8 cellular contexts compared by ENCODE assay signal in genomic region chr18:36187826-36188721, GRCh38. TPM values are rescaled to one million over a fixed set of nuclear protein-coding genes. Genes with fewer than 3 reads are reported as not detected.
DNase-seq lines count a peak whose midpoint lies in the region; ATAC-seq and TF ChIP-seq lines count a peak whose summit lies in the region.

No MANE protein-coding gene starts in this region.

- intact Hi-C loops in activated CD4-positive, alpha-beta T cell treated with anti-CD3 and anti-CD28 coated beads for 36 hours (cut with DNase I, micrococcal nuclease), result loop anchor here in 1 of 2 experiments (5.0 kb wide), 1 partner anchor 94 kb away; no protein-coding TSS in a partner anchor
- intact Hi-C loops in PC-3 (cut with micrococcal nuclease) (no loop called here), esophagus muscularis mucosa (cut with DNase I) (no loop called here)

- H3K4me1 Mint-ChIP-seq in activated CD4-positive, alpha-beta T cell treated with anti-CD3 and anti-CD28 coated beads for 36 hours, result peaks cover 6% of the 10 kb centered on the region
- peaks cover 16% of the 10 kb centered on the region for H3K4me1 Mint-ChIP-seq in neural progenitor cell

- H3K27me3 ChIP-seq in PC-3 (ENCODE audit: low read length), result no peaks in the 10 kb centered on the region
- H3K27me3 ChIP-seq in esophagus muscularis mucosa, result no peaks in the 10 kb centered on the region
- H3K27me3 ChIP-seq in neural progenitor cell, result peaks cover 62% of the 10 kb centered on the region

- peak overlapping the region; percentile 66 for H3K4me3 Mint-ChIP-seq in activated CD4-positive, alpha-beta T cell treated with anti-CD3 and anti-CD28 coated beads for 36 hours
- peak overlapping the region; percentile 87 for H3K4me3 Mint-ChIP-seq in neural progenitor cell

- H2AFZ ChIP-seq in PC-3 (ENCODE audit: low read length) (peak overlapping the region; percentile 90), neural progenitor cell (replicated peaks) (peak overlapping the region; percentile 97)

- H3K27me3 Mint-ChIP-seq in activated CD4-positive, alpha-beta T cell treated with anti-CD3 and anti-CD28 coated beads for 36 hours, result peaks cover 21% of the 10 kb centered on the region
- H3K27me3 Mint-ChIP-seq in neural progenitor cell (ENCODE audit: insufficient read depth, low read depth), result peaks cover 22% of the 10 kb centered on the region

- no peak for ATAC-seq in activated CD4-positive, alpha-beta T cell treated with anti-CD3 and anti-CD28 coated beads for 36 hours
- ATAC-seq in PC-3 (peak; percentile 57), GM21381 (IDR thresholded peaks at IDR 0.05; ENCODE audit: unreplicated experiment) (no peak)

- H3K4me2 ChIP-seq in PC-3 (ENCODE audit: low read length) (peak overlapping the region; percentile 89), neural progenitor cell (peak overlapping the region; percentile 96)

- CTCF ChIA-PET in activated CD4-positive, alpha-beta T cell treated with anti-CD3 and anti-CD28 coated beads for 36 hours (lab: Charles Lee), result interaction anchor here (2.1 kb wide), 1 partner anchor 45 kb away, joined by 5 read pairs; no protein-coding TSS in a partner anchor
- CTCF ChIA-PET in PC-3 (lab: Charles Lee), result no interaction called here

- BruUV-seq in PC-3 (replicated peaks; lab: Mats Ljungman, UMichigan), result TSS peak; percentile 74

- H3K36me3 ChIP-seq in PC-3 (ENCODE audit: low read depth, low read length) (no peaks in the 10 kb centered on the region), esophagus muscularis mucosa (no peaks in the 10 kb centered on the region), neural progenitor cell (no peaks in the 10 kb centered on the region)

- WGBS in esophagus muscularis mucosa, result 52% methylated on average over 24 of the region's 43 CpGs

- TF ChIP-seq POLR2A in esophagus muscularis mucosa (IDR thresholded peaks at IDR 0.05; ENCODE audit: low read depth), result no peak

- POLR2A ChIA-PET in activated CD4-positive, alpha-beta T cell treated with anti-CD3 and anti-CD28 coated beads for 36 hours (lab: Charles Lee), result interaction anchor here (0.5 kb wide), 1 partner anchor 57 kb away, joined by 4 read pairs; no protein-coding TSS in a partner anchor
- POLR2A ChIA-PET in PC-3 (lab: Charles Lee; ENCODE audit: unreplicated experiment), result no interaction called here

- H3K9ac ChIP-seq in PC-3 (ENCODE audit: low read length) (peak overlapping the region; percentile 80), neural progenitor cell (no peak overlapping the region)

- DNase-seq in activated CD4-positive, alpha-beta T cell treated with anti-CD3 and anti-CD28 coated beads for 36 hours, result no peak
- DNase-seq in activated CD4-positive, alpha-beta T cell treated with anti-CD3 and anti-CD28 coated beads for 48 hours, result no peak
- DNase-seq in PC-3 (peak; percentile 48), esophagus muscularis mucosa (ENCODE audit: extremely low spot score) (peak; percentile 86), neural progenitor cell (ENCODE audit: low spot score) (peak; percentile 23), NCI-H2081 treated with DMSO at 0.1 percent for 48 hours (lab: John Stamatoyannopoulos, UW) (no peak), hepatic stellate cell (ENCODE audit: low spot score) (no peak)

- no peaks in the 10 kb centered on the region for H3K9me3 Mint-ChIP-seq in activated CD4-positive, alpha-beta T cell treated with anti-CD3 and anti-CD28 coated beads for 36 hours (ENCODE audit: low read depth)
- H3K9me3 Mint-ChIP-seq in neural progenitor cell, result no peaks in the 10 kb centered on the region

- H3K27ac Mint-ChIP-seq in activated CD4-positive, alpha-beta T cell treated with anti-CD3 and anti-CD28 coated beads for 36 hours, result no peak overlapping the region
- H3K27ac Mint-ChIP-seq in neural progenitor cell, result no peak overlapping the region

- H3K4me1 ChIP-seq in PC-3 (ENCODE audit: insufficient read depth, low read length) (peaks cover 11% of the 10 kb centered on the region), esophagus muscularis mucosa (peaks cover 8 to 23% (median 19%) of the 10 kb centered on the region in 4 donors), neural progenitor cell (peaks cover 6% of the 10 kb centered on the region)

- TF ChIP-seq CTCF in PC-3 (conservative IDR thresholded peaks at IDR 0.05; ENCODE audit: low read depth, low read length) (no peak), esophagus muscularis mucosa (IDR thresholded peaks at IDR 0.05) (no peak), neural progenitor cell (IDR thresholded peaks at IDR 0.05) (no peak)

- no peaks in the 10 kb centered on the region for H3K36me3 Mint-ChIP-seq in activated CD4-positive, alpha-beta T cell treated with anti-CD3 and anti-CD28 coated beads for 36 hours (ENCODE audit: low read depth)
- H3K36me3 Mint-ChIP-seq in neural progenitor cell, result no peaks in the 10 kb centered on the region

- H3K9me3 ChIP-seq in PC-3 (ENCODE audit: low read length) (no peaks in the 10 kb centered on the region), esophagus muscularis mucosa (no peaks in the 10 kb centered on the region), neural progenitor cell (ENCODE audit: low read depth) (no peaks in the 10 kb centered on the region)

- TF ChIP-seq EP300 in esophagus muscularis mucosa (IDR thresholded peaks at IDR 0.05), result no peak

- H3F3A ChIP-seq in PC-3 (ENCODE audit: low read length, unreplicated experiment), result no peaks in the 10 kb centered on the region
- peaks cover 12% of the 10 kb centered on the region for H3F3A ChIP-seq in neural progenitor cell (ENCODE audit: low read depth)

- peaks cover 28% of the 10 kb centered on the region for H3K79me2 ChIP-seq in PC-3 (ENCODE audit: low read length)
- H3K79me2 ChIP-seq in neural progenitor cell (ENCODE audit: low read depth), result no peaks in the 10 kb centered on the region

- no peaks in the 10 kb centered on the region for H3K9me2 ChIP-seq in PC-3 (replicated peaks; ENCODE audit: low read length)

- peak overlapping the region; percentile 46 for H3K27ac ChIP-seq in PC-3 (ENCODE audit: low read length)
- H3K27ac ChIP-seq in esophagus muscularis mucosa (replicated peaks in 1 of 4), result peak overlapping the region; percentile 16 to 47 (median 32)
- H3K27ac ChIP-seq in neural progenitor cell, result no peak overlapping the region

- H4K20me1 ChIP-seq in PC-3 (ENCODE audit: low read length) (no peaks in the 10 kb centered on the region), neural progenitor cell (ENCODE audit: low read depth) (peaks cover 15% of the 10 kb centered on the region)

- H3K4me3 ChIP-seq in PC-3 (ENCODE audit: low read length), result peak overlapping the region; percentile 84
- peak overlapping the region; percentile 67 to 80 (median 71) for H3K4me3 ChIP-seq in esophagus muscularis mucosa
- H3K4me3 ChIP-seq in neural progenitor cell, result peak overlapping the region; percentile 56

RNA-seq across cellular contexts. Expression of gene MOCOS, which starts 0.8 kb away (rescaled TPM):
- total RNA-seq in activated CD4-positive, alpha-beta T cell treated with anti-CD3 and anti-CD28 coated beads for 36 hours, result under 1 TPM; 0.07 to 0.11 TPM
- total RNA-seq in PC-3 (2014; rRNA removed) (5.1 TPM in 2 replicates), esophagus muscularis mucosa (1 to 10 TPM in 3 of 4 donors, under 1 TPM in 1; 0.98 to 1.7 (median 1.4) TPM), neural progenitor cell (ENCODE audit: low replicate concordance) (0.36 and 1.1 TPM in 2 replicates)

RNA-seq across cellular contexts. Expression of gene ELP2, which starts 58.4 kb away (rescaled TPM):
- 100 to 1,000 TPM in 1 of 2 experiments, 10 to 100 TPM in 1; 76.5 to 114 TPM for total RNA-seq in activated CD4-positive, alpha-beta T cell treated with anti-CD3 and anti-CD28 coated beads for 36 hours
- 24.6 and 47.3 TPM in 2 replicates for total RNA-seq in PC-3 (2014; rRNA removed)
- 10 to 100 TPM; 43.4 to 63.1 (median 48.2) TPM for total RNA-seq in esophagus muscularis mucosa
- total RNA-seq in neural progenitor cell (ENCODE audit: low replicate concordance), result 104 and 171 TPM in 2 replicates

RNA-seq across cellular contexts. Expression of gene SLC39A6, which starts 58.9 kb away (rescaled TPM):
- total RNA-seq in activated CD4-positive, alpha-beta T cell treated with anti-CD3 and anti-CD28 coated beads for 36 hours, result 10 to 100 TPM; 23.9 to 28.6 TPM
- total RNA-seq in PC-3 (2014; rRNA removed), result 18.3 and 25.5 TPM in 2 replicates
- 10 to 100 TPM; 26.6 to 39.1 (median 33.5) TPM for total RNA-seq in esophagus muscularis mucosa
- total RNA-seq in neural progenitor cell (ENCODE audit: low replicate concordance), result 70.6 and 92.5 TPM in 2 replicates

Comparison
In these comparisons a context has a peak if more than half of its experiments do, and no peak if none do; other contexts are left out.
1. DNase-seq: peak in PC-3 (single experiment), esophagus muscularis mucosa (single experiment) and neural progenitor cell (single experiment); none in activated CD4-positive, alpha-beta T cell treated with anti-CD3 and anti-CD28 coated beads for 36 hours (single experiment), activated CD4-positive, alpha-beta T cell treated with anti-CD3 and anti-CD28 coated beads for 48 hours (single experiment), NCI-H2081 treated with DMSO at 0.1 percent for 48 hours (single experiment) and hepatic stellate cell (single experiment).
2. Peak in every context shown above with its lines, with median percentiles within 50 percentile points of each other: H3K4me3 ChIP-seq.